Comparison of ENCODE assay signal across 1 cellular context in the genomic region with DNA sequence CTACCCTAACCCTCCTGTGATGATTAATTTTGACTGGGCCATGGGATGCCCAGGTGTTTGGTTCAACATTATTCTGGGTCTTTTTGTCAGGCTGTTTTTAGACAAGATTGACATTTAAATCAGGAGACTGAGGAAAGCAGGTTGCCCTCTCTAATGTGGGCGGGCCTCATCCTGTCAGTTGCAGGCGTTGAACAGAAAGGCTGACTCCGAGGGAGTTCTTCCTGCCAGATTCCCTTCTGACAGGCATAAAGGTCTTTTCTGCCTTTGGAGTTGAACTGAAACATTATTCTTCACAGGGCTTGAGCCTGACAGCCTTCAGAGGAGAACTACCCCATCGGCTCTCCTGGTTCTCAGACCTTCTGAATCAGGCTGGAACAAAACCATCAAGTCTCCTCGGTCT.
TF ChIP-seq lines count a peak whose summit lies in the region.

No MANE protein-coding gene starts in this region.

TF ChIP-seq in K562, 482 proteins besides CTCF, POLR2A, EP300 and RAD21:
- TF ChIP-seq PYGO2 (tag; IDR thresholded peaks at IDR 0.05) (no peak), BCL6 (CRISPR knock-in tag; IDR thresholded peaks at IDR 0.05) (no peak), RHOXF2B (CRISPR knock-in tag; conservative IDR thresholded peaks at IDR 0.05) (no peak), EGR1 (conservative IDR thresholded peaks at IDR 0.05) (no peak), FOXP1 (CRISPR knock-in tag; IDR thresholded peaks at IDR 0.05) (no peak)
- TF ChIP-seq, protein P1, sequence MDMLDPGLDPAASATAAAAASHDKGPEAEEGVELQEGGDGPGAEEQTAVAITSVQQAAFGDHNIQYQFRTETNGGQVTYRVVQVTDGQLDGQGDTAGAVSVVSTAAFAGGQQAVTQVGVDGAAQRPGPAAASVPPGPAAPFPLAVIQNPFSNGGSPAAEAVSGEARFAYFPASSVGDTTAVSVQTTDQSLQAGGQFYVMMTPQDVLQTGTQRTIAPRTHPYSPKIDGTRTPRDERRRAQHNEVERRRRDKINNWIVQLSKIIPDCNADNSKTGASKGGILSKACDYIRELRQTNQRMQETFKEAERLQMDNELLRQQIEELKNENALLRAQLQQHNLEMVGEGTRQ (CRISPR knock-in tag; IDR thresholded peaks at IDR 0.05) = no peak
